Comparison of ENCODE assay signal across 8 cellular contexts in genomic region chr17:77887110-77887463, GRCh38.
DNase-seq lines count a peak whose midpoint lies in the region; ATAC-seq and TF ChIP-seq lines count a peak whose summit lies in the region.

No MANE protein-coding gene starts in this region.

- H3K9me3 ChIP-seq in CD4-positive, CD25-positive, alpha-beta regulatory T cell (ENCODE audit: control insufficient read depth in 2 of 2, low read length in 2 of 2): no peaks in the 10 kb centered on the region
- no peaks in the 10 kb centered on the region for H3K9me3 ChIP-seq in SJCRH30 (replicated peaks)
- peaks cover 2% of the 10 kb centered on the region for H3K9me3 ChIP-seq in trophoblast cell (ENCODE audit: insufficient read depth, low read depth, low read length)
- no peaks in the 10 kb centered on the region for H3K9me3 ChIP-seq in testis

- DNase-seq in CD4-positive, CD25-positive, alpha-beta regulatory T cell: no peak
- DNase-seq in SJCRH30 (no peak), epithelial cell of proximal tubule (ENCODE audit: low read depth) (no peak), trophoblast cell (no peak), testis (no peak), NCI-H1694 (lab: John Stamatoyannopoulos, UW) (no peak)
- DNase-seq in stimulated activated CD4-positive, alpha-beta T cell treated with anti-CD3 and anti-CD28 coated beads, Interleukin-15, amount 100 ng/mL, for 24 hours: no peak

- H2BK5ac ChIP-seq in trophoblast cell (ENCODE audit: low read depth, low read length, poor library complexity): no peak overlapping the region

- no peaks in the 10 kb centered on the region for H3K79me2 ChIP-seq in trophoblast cell (ENCODE audit: control insufficient read depth, insufficient read depth, low read length, poor library complexity)

- H3K4ac ChIP-seq in trophoblast cell (ENCODE audit: low read depth, low read length): no peak overlapping the region

- no peak overlapping the region for H3K18ac ChIP-seq in trophoblast cell (ENCODE audit: low read length)

- peak overlapping the region; percentile 86 to 94 (median 92) for H3K4me3 Mint-ChIP-seq in CD4-positive, CD25-positive, alpha-beta regulatory T cell

- no peak overlapping the region for H2BK120ac ChIP-seq in trophoblast cell (ENCODE audit: insufficient read depth, low read length, poor library complexity)

- H3K4me1 Mint-ChIP-seq in CD4-positive, CD25-positive, alpha-beta regulatory T cell: peaks cover 5 to 67% (median 42%) of the 10 kb centered on the region in 4 donors

- no peak overlapping the region for H4K91ac ChIP-seq in trophoblast cell (ENCODE audit: low read depth, low read length)

- WGBS in trophoblast cell (ENCODE audit: extremely low coverage, insufficient coverage, insufficient read length): no CpG with 5 or more reads among the region's 4 CpGs
- WGBS in testis, 2 donors: 73 to 74% methylated on average over 4 of the region's 4 CpGs

- no peak overlapping the region for H3K23ac ChIP-seq in trophoblast cell (ENCODE audit: low read length)

- H3K27me3 Mint-ChIP-seq in CD4-positive, CD25-positive, alpha-beta regulatory T cell: peaks cover 27% of the 10 kb centered on the region

- H2AFZ ChIP-seq in trophoblast cell (ENCODE audit: insufficient read depth, low read length, poor library complexity): no peak overlapping the region

- peak overlapping the region; percentile 64 for H3K4me2 ChIP-seq in trophoblast cell (ENCODE audit: low read length)

- H4K8ac ChIP-seq in trophoblast cell (ENCODE audit: low read depth, low read length): no peak overlapping the region

- intact Hi-C loops in testis (cut with DNase I; ENCODE audit: low total_unique reads): no loop called here

- no peaks in the 10 kb centered on the region for H3K36me3 ChIP-seq in CD4-positive, CD25-positive, alpha-beta regulatory T cell (ENCODE audit: control insufficient read depth, insufficient read depth, low read length)
- H3K36me3 ChIP-seq in SJCRH30 (no peaks in the 10 kb centered on the region), trophoblast cell (ENCODE audit: control insufficient read depth in 1 of 2, insufficient read depth in 2 of 2, low read length in 2 of 2) (no peaks in the 10 kb centered on the region), testis (ENCODE audit: low read depth, missing control alignments) (no peaks in the 10 kb centered on the region)

- no peak overlapping the region for H3K14ac ChIP-seq in trophoblast cell (ENCODE audit: low read length)

- peaks cover 0 to 2% (median 0%) of the 10 kb centered on the region in 7 donors for H3K9me3 Mint-ChIP-seq in CD4-positive, CD25-positive, alpha-beta regulatory T cell

- TF ChIP-seq POLR2A in testis (IDR thresholded peaks at IDR 0.05): no peak

- peak overlapping the region; percentile 95 to 99 (median 98) for H3K27ac Mint-ChIP-seq in CD4-positive, CD25-positive, alpha-beta regulatory T cell

- H3K79me1 ChIP-seq in trophoblast cell (ENCODE audit: low read length): no peaks in the 10 kb centered on the region

- H2BK12ac ChIP-seq in trophoblast cell (ENCODE audit: low read length): no peak overlapping the region

- TF ChIP-seq CTCF in epithelial cell of proximal tubule (conservative IDR thresholded peaks at IDR 0.05; ENCODE audit: low read depth, low read length): no peak
- no peak for TF ChIP-seq CTCF in testis (IDR thresholded peaks at IDR 0.05)

- no peak overlapping the region for H2AK5ac ChIP-seq in trophoblast cell (ENCODE audit: low read length)

- peak overlapping the region; percentile 86 for H3K4me3 ChIP-seq in CD4-positive, CD25-positive, alpha-beta regulatory T cell (ENCODE audit: low read depth, low read length)
- H3K4me3 ChIP-seq in SJCRH30 (peak overlapping the region; percentile 50; the same call in 1 of the 2 replicates), epithelial cell of proximal tubule (ENCODE audit: low read depth, low read length) (peak overlapping the region; percentile 56), trophoblast cell (ENCODE audit: low read depth, low read length) (no peak overlapping the region), testis (peak overlapping the region in 1 of 2 donors; percentile 55)

- H3K36me3 Mint-ChIP-seq in CD4-positive, CD25-positive, alpha-beta regulatory T cell: no peaks in the 10 kb centered on the region

- no peak overlapping the region for H4K12ac ChIP-seq in trophoblast cell (ENCODE audit: low read depth, low read length)

- no peaks in the 10 kb centered on the region for H3K27me3 ChIP-seq in CD4-positive, CD25-positive, alpha-beta regulatory T cell (ENCODE audit: control insufficient read depth, insufficient read depth, low read length)
- H3K27me3 ChIP-seq in SJCRH30 (peaks cover 15% of the 10 kb centered on the region; the same call in 1 of the 2 replicates), trophoblast cell (ENCODE audit: insufficient read depth, low read length) (peaks cover 8% of the 10 kb centered on the region), testis (no peaks in the 10 kb centered on the region)

- H3K27ac ChIP-seq in CD4-positive, CD25-positive, alpha-beta regulatory T cell (ENCODE audit: insufficient read depth, low read length, poor library complexity, severe bottlenecking): peak overlapping the region; percentile 91
- H3K27ac ChIP-seq in SJCRH30 (no peak overlapping the region), trophoblast cell (ENCODE audit: low read depth, low read length) (no peak overlapping the region), testis (peak overlapping the region in 1 of 2 donors; percentile 74)

- H3K9ac ChIP-seq in trophoblast cell (ENCODE audit: low read length): no peak overlapping the region

- peaks cover 39% of the 10 kb centered on the region for H3K4me1 ChIP-seq in CD4-positive, CD25-positive, alpha-beta regulatory T cell (ENCODE audit: control insufficient read depth, insufficient read depth, low read length, poor library complexity, severe bottlenecking)
- H3K4me1 ChIP-seq in SJCRH30 (peaks cover 17% of the 10 kb centered on the region), trophoblast cell (ENCODE audit: control insufficient read depth in 1 of 2, insufficient read depth in 2 of 2, low read length in 2 of 2) (peaks cover 6 to 8% of the 10 kb centered on the region in 2 experiments), testis (peaks cover 24% of the 10 kb centered on the region)

- ATAC-seq in CD4-positive, CD25-positive, alpha-beta regulatory T cell (ENCODE audit: low read depth in 2 of 2): no peak
- ATAC-seq in GM21367 (IDR thresholded peaks at IDR 0.05; ENCODE audit: unreplicated experiment): no peak
